In genomic region chr5:96709152-96709821, GRCh38 we compare ENCODE assay signal across 12 cellular contexts. TPM values are rescaled to one million over a fixed set of nuclear protein-coding genes. Genes with fewer than 3 reads are reported as not detected.
DNase-seq lines count a peak whose midpoint lies in the region; ATAC-seq, FAIRE-seq and TF ChIP-seq lines count a peak whose summit lies in the region.
"Had no signal": no experiment of that assay in that cellular context is flagged by ENCODE, and none has a peak within 500 bp of the region (broad histone marks: within the 10 kb centered on the region; RNA-seq: fewer than 3 reads in every experiment).

No MANE protein-coding gene starts in this region.

- TF ChIP-seq CTCF in HEK293 (tag by site-specific recombination; IDR thresholded peaks at IDR 0.05) = no peak
- TF ChIP-seq CTCF in cardiac muscle cell (IDR thresholded peaks at IDR 0.05; ENCODE audit: low read depth, low read length) = no peak
- TF ChIP-seq CTCF in GM10248 (IDR thresholded peaks at IDR 0.05; ENCODE audit: control extremely low read depth, extremely low read depth, low read depth, missing control alignments) = no peak
- TF ChIP-seq CTCF in ovary (IDR thresholded peaks at IDR 0.05) = no peak

- H3K9me3 ChIP-seq in HEK293 (ENCODE audit: control insufficient read depth, insufficient read depth, low read depth, low read length) = no peaks in the 10 kb centered on the region
- no peaks in the 10 kb centered on the region for H3K9me3 ChIP-seq in cardiac muscle cell (ENCODE audit: low read depth)
- no peaks in the 10 kb centered on the region for H3K9me3 ChIP-seq in small intestine (ENCODE audit: control insufficient read depth, low read depth)
- no peaks in the 10 kb centered on the region for H3K9me3 ChIP-seq in ovary

- no peak for TF ChIP-seq POLR2A in ovary (IDR thresholded peaks at IDR 0.05)

- no peak for FAIRE-seq in small intestine (lab: Jason Lieb, UNC)

- CTCF ChIA-PET in HEK293 (lab: Yijun Ruan, JAX) (interaction anchor here (0.6 to 1.5 kb wide), 2 partner anchors 21 to 43 kb away, joined by 3 to 6 read pairs; no protein-coding TSS in a partner anchor), GM10248 (lab: Yijun Ruan, JAX) (interaction anchor here (1.2 kb wide), 1 partner anchor 10 kb away, joined by 5 read pairs; no protein-coding TSS in a partner anchor)

- no peak overlapping the region for H3K4me3 ChIP-seq in HEK293 (ENCODE audit: low read depth, low read length)
- H3K4me3 ChIP-seq in cardiac muscle cell = no peak overlapping the region
- no peak overlapping the region for H3K4me3 ChIP-seq in small intestine (ENCODE audit: low read depth in 1 of 2, low read length in 2 of 2)
- no peak overlapping the region for H3K4me3 ChIP-seq in ovary

- DNase-seq in astrocyte of the hippocampus (ENCODE audit: low read depth, low spot score) (peak; percentile 71), cardiac muscle cell (ENCODE audit: low read depth in 1 of 2, low spot score in 1 of 2) (peak in 1 of 2 donors; percentile 70), small intestine (peak; percentile 53), GM10248 (ENCODE audit: extremely low spot score) (no peak), ovary (no peak)
- no peak for DNase-seq in activated effector memory CD4-positive, alpha-beta T cell treated with Interleukin-2 at 50 U/mL for 16 hours
- DNase-seq: activated gamma-delta T cell; DMS79 treated with DMSO at 0.1 percent for 48 hours; NCI-H1417; stimulated activated naive B cell treated with anti-CD40 and anti-IgM and Interleukin-4, amounts not matched to agents 10 μg/mL and 1 μg/mL and 100 μg/mL, for 72 hours had no signal

- TF ChIP-seq EP300 in ovary (IDR thresholded peaks at IDR 0.05) = no peak

- no peak overlapping the region for H3K27ac ChIP-seq in HEK293 (ENCODE audit: extremely low read depth, low read depth, low read length)
- peak overlapping the region; percentile 66 for H3K27ac ChIP-seq in cardiac muscle cell
- H3K27ac ChIP-seq in small intestine (ENCODE audit: low read depth in 1 of 2, low read length in 1 of 2) = peak overlapping the region; percentile 56 to 74
- H3K27ac ChIP-seq in ovary = no peak overlapping the region

- WGBS in small intestine, 3 donors = 13 to 43% (median 21%) methylated on average over 3 of the region's 3 CpGs
- 32 to 34% (median 34%) methylated on average over 3 of the region's 3 CpGs for WGBS in ovary, 3 donors

- H3K27me3 ChIP-seq in cardiac muscle cell (no peaks in the 10 kb centered on the region), small intestine (ENCODE audit: control insufficient read depth in 2 of 2, insufficient read depth in 2 of 2, low read length in 2 of 2) (no peaks in the 10 kb centered on the region), ovary (no peaks in the 10 kb centered on the region)

- no peak for ATAC-seq in GM21576 (IDR thresholded peaks at IDR 0.05; ENCODE audit: unreplicated experiment)
- ATAC-seq: stimulated activated naive B cell treated with anti-CD40 and anti-IgM and Interleukin-4, amounts not matched to agents 10 μg/mL and 1 μg/mL and 100 μg/mL, for 72 hours had no signal

- intact Hi-C loops in ovary (cut with DNase I) = no loop called here

- H3K4me1 ChIP-seq in HEK293 (ENCODE audit: control insufficient read depth, insufficient read depth, low read length) (no peaks in the 10 kb centered on the region), cardiac muscle cell (ENCODE audit: low read depth) (peaks cover 20% of the 10 kb centered on the region), small intestine (ENCODE audit: control insufficient read depth in 2 of 2, insufficient read depth in 1 of 2, low read depth in 1 of 2, low read length in 1 of 2) (peaks cover 4 to 6% of the 10 kb centered on the region in 2 donors), ovary (ENCODE audit: insufficient read depth) (peaks cover 11% of the 10 kb centered on the region)

- no peaks in the 10 kb centered on the region for H3K36me3 ChIP-seq in HEK293 (ENCODE audit: control insufficient read depth in 2 of 2, insufficient read depth in 1 of 2, low read length in 2 of 2)
- no peaks in the 10 kb centered on the region for H3K36me3 ChIP-seq in cardiac muscle cell
- peaks cover 0 to 3% of the 10 kb centered on the region in 2 donors for H3K36me3 ChIP-seq in small intestine (ENCODE audit: control insufficient read depth in 2 of 2, insufficient read depth in 2 of 2, low read length in 2 of 2)
- H3K36me3 ChIP-seq in ovary = no peaks in the 10 kb centered on the region

- POLR2A ChIA-PET in HEK293 (lab: Yijun Ruan, JAX) (no interaction called here), GM10248 (lab: Yijun Ruan, JAX) (no interaction called here)

TF ChIP-seq in HEK293, 187 proteins besides CTCF, POLR2A, EP300 and RAD21:
- TF ChIP-seq MZF1 (tag by site-specific recombination; IDR thresholded peaks at IDR 0.05; ENCODE audit: borderline replicate concordance) = no peak
- TF ChIP-seq, protein P1, sequence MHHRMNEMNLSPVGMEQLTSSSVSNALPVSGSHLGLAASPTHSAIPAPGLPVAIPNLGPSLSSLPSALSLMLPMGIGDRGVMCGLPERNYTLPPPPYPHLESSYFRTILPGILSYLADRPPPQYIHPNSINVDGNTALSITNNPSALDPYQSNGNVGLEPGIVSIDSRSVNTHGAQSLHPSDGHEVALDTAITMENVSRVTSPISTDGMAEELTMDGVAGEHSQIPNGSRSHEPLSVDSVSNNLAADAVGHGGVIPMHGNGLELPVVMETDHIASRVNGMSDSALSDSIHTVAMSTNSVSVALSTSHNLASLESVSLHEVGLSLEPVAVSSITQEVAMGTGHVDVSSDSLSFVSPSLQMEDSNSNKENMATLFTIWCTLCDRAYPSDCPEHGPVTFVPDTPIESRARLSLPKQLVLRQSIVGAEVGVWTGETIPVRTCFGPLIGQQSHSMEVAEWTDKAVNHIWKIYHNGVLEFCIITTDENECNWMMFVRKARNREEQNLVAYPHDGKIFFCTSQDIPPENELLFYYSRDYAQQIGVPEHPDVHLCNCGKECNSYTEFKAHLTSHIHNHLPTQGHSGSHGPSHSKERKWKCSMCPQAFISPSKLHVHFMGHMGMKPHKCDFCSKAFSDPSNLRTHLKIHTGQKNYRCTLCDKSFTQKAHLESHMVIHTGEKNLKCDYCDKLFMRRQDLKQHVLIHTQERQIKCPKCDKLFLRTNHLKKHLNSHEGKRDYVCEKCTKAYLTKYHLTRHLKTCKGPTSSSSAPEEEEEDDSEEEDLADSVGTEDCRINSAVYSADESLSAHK (tag by site-specific recombination; IDR thresholded peaks at IDR 0.05) = 0 out of 2 replicates have a peak, but pooled peaks have one; percentile 16

RNA-seq across cellular contexts. Expression of gene CAST, which starts 47.1 kb away (rescaled TPM):
- total RNA-seq in cardiac muscle cell (83.0 and 101 TPM in 2 replicates), ovary (100 to 1,000 TPM; 119 to 218 (median 173) TPM)
- polyA plus RNA-seq in cardiac muscle cell (85.2 and 94.5 TPM in 2 replicates), small intestine (100 to 1,000 TPM in 2 of 3 donors, 10 to 100 TPM in 1; 96.7 to 165 (median 120) TPM), ovary (100 to 1,000 TPM in 1 of 2 donors, 10 to 100 TPM in 1; 61.2 to 276 TPM)

Comparison
In these comparisons a context has a peak if more than half of its experiments do, and no peak if none do; other contexts are left out.
1. H3K27ac ChIP-seq: peak in cardiac muscle cell (single experiment) and small intestine (2 of 2); none in HEK293 (single experiment) and ovary (0 of 2).
2. DNase-seq: peak in astrocyte of the hippocampus (single experiment) and small intestine (single experiment); none in GM10248 (single experiment), activated effector memory CD4-positive, alpha-beta T cell treated with Interleukin-2 at 50 U/mL for 16 hours (single experiment) and ovary (0 of 5).